ENCODE assay signal across 18 cellular contexts in the genomic region with DNA sequence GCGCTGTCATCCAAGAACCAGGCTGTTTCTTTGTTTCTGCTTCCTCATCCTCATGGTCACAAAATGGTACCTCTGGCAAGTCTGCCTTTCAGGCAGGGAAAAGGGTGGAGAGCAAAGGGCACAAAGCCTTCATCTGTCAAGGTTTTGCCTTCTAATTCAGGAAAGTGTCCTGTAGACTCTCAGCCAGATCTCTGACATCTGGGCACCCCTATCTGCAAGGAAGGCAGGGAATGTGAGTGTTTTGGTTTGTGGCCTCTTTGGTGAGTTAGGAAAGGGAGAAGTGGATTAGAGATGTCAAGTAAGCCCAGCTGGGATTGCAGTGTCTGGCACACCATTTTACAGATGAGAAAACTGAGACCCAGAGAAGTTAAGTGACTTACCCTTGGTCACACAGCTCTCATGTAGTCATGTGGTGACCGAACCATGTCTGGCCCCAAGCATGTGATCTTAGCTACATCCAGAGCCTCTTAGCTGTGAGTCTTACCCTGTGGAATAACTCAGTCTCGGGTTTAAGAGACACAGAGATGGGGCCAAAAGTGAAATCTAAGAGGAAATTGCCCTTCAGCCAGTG.
DNase-seq lines count a peak whose midpoint lies in the region; ATAC-seq, FAIRE-seq and TF ChIP-seq lines count a peak whose summit lies in the region.
"Had no signal": no experiment of that assay in that cellular context is flagged by ENCODE, and none has a peak within 500 bp of the region (broad histone marks: within the 10 kb centered on the region; RNA-seq: fewer than 3 reads in every experiment).

No MANE protein-coding gene starts in this region.

- H3K9ac ChIP-seq in PC-3 (ENCODE audit: low read length), result no peak overlapping the region

- no peaks in the 10 kb centered on the region for H3K4me1 Mint-ChIP-seq in HFFc6 (ENCODE audit: low read depth)

- no peak overlapping the region for H3K4me2 ChIP-seq in PC-3 (ENCODE audit: low read length)
- H3K4me2 ChIP-seq: GM23338 had no signal

- no peak for DNase-seq in HFFc6
- DNase-seq in epithelial cell of esophagus (ENCODE audit: low read depth), result peak; percentile 50
- DNase-seq in EL, result no peak
- no peak for DNase-seq in PC-3
- no peak for DNase-seq in D721Med (ENCODE audit: insufficient read length, low spot score)
- DNase-seq: C1 segment of cervical spinal cord; Caco-2; CD4-positive, CD25-positive, alpha-beta regulatory T cell; CD8-positive, alpha-beta T cell; DMS 273 treated with DMSO at 0.1 percent for 48 hours; DMS79; GF-D8; H9 had no signal

- H3K27ac Mint-ChIP-seq in HFFc6, result peak overlapping the region; percentile 42; the same call in 1 of the 2 replicates
- H3K27ac Mint-ChIP-seq: CD4-positive, CD25-positive, alpha-beta regulatory T cell; CD8-positive, alpha-beta T cell; GM23338; H9 had no signal

- CTCF ChIA-PET in PC-3 (lab: Charles Lee), result no interaction called here

- no peaks in the 10 kb centered on the region for H3F3A ChIP-seq in PC-3 (ENCODE audit: low read length, unreplicated experiment)

- H3K9me2 ChIP-seq in PC-3 (replicated peaks; ENCODE audit: low read length), result no peaks in the 10 kb centered on the region

- no peaks in the 10 kb centered on the region for H3K9me3 ChIP-seq in PC-3 (ENCODE audit: low read length)
- H3K9me3 ChIP-seq: Caco-2 had no signal

- no peak overlapping the region for H3K4me3 ChIP-seq in epithelial cell of esophagus (ENCODE audit: low read length)
- no peak overlapping the region for H3K4me3 ChIP-seq in PC-3 (ENCODE audit: low read length)
- H3K4me3 ChIP-seq: GM23338 had no signal

- H3K27ac ChIP-seq in C4-2B (peak overlapping the region; percentile 41; the same call in 1 of the 2 replicates), PC-3 (ENCODE audit: low read length) (no peak overlapping the region)

- no peaks in the 10 kb centered on the region for H3K4me1 ChIP-seq in PC-3 (ENCODE audit: insufficient read depth, low read length)
- H3K4me1 ChIP-seq: Caco-2 had no signal

- H3K4me3 Mint-ChIP-seq in HFFc6, result no peak overlapping the region
- H3K4me3 Mint-ChIP-seq: CD4-positive, CD25-positive, alpha-beta regulatory T cell; CD8-positive, alpha-beta T cell; GM23338; H9 had no signal

- intact Hi-C loops in PC-3 (cut with micrococcal nuclease), result loop anchor here (10.0 kb wide), 1 partner anchor 75 kb away; no protein-coding TSS in a partner anchor

- peaks cover 3% of the 10 kb centered on the region for H3K36me3 ChIP-seq in PC-3 (ENCODE audit: low read depth, low read length)

- no peaks in the 10 kb centered on the region for H3K9me3 Mint-ChIP-seq in HFFc6
- H3K9me3 Mint-ChIP-seq: CD4-positive, CD25-positive, alpha-beta regulatory T cell; CD8-positive, alpha-beta T cell; GM23338; H9 had no signal

- no peak overlapping the region for H2AFZ ChIP-seq in PC-3 (ENCODE audit: low read length)
- H2AFZ ChIP-seq: GM23338 had no signal

- no peaks in the 10 kb centered on the region for H3K27me3 ChIP-seq in PC-3 (ENCODE audit: low read length)

- TF ChIP-seq CTCF in C4-2B (conservative IDR thresholded peaks at IDR 0.05), result no peak
- TF ChIP-seq CTCF in HFFc6 (IDR thresholded peaks at IDR 0.05), result no peak
- TF ChIP-seq CTCF in epithelial cell of esophagus (IDR thresholded peaks at IDR 0.05; ENCODE audit: insufficient read depth, low read depth, low read length, missing control alignments), result no peak
- TF ChIP-seq CTCF in PC-3 (conservative IDR thresholded peaks at IDR 0.05; ENCODE audit: low read depth, low read length), result no peak
- no peak for TF ChIP-seq CTCF in D721Med (IDR thresholded peaks at IDR 0.05; ENCODE audit: insufficient read depth, missing control alignments)

- H3K36me3 Mint-ChIP-seq in HFFc6 (ENCODE audit: low read depth), result peaks cover 36% of the 10 kb centered on the region

- no peak for ATAC-seq in PC-3
- ATAC-seq: CD8-positive, alpha-beta T cell; GM23338; HCT116 had no signal

- no peaks in the 10 kb centered on the region for H4K20me1 ChIP-seq in PC-3 (ENCODE audit: low read length)

- POLR2A ChIA-PET in PC-3 (lab: Charles Lee; ENCODE audit: unreplicated experiment), result no interaction called here

- BruUV-seq in PC-3 (replicated peaks; lab: Mats Ljungman, UMichigan), result no TSS peak

- H3K79me2 ChIP-seq in PC-3 (ENCODE audit: low read length), result no peaks in the 10 kb centered on the region

- no peak for FAIRE-seq in D721Med (lab: Jason Lieb, UNC)
- FAIRE-seq: GM12891, GM18507 had no signal

- peaks cover 2% of the 10 kb centered on the region; the same call in 1 of the 2 replicates for H3K27me3 Mint-ChIP-seq in HFFc6 (ENCODE audit: insufficient read depth)
- H3K27me3 Mint-ChIP-seq: CD4-positive, CD25-positive, alpha-beta regulatory T cell had no signal
